Comparison of ENCODE assay signal across 20 cellular contexts in the genomic region with DNA sequence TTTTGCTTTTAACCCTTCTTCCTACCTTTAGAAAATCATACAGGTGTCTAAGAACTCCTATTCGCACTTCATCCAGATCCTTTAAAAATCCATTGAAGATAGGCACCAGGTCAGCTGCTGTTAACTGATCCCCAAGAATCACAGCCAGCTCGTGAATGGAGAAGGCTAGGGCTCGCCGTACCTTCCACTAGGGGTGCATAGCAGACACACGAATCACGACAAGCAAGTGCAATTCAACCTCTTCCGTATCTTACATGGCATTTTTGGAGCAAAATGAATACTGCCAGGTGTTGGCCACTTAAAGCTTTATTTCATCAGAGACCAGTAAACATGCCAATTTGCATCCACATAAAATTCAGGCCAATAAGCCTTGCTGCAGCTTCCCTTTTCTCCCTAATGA. TPM values are rescaled to one million over a fixed set of nuclear protein-coding genes. Genes with fewer than 3 reads are reported as not detected.
DNase-seq lines count a peak whose midpoint lies in the region; ATAC-seq, FAIRE-seq and TF ChIP-seq lines count a peak whose summit lies in the region.
"Had no signal": no experiment of that assay in that cellular context is flagged by ENCODE, and none has a peak within 500 bp of the region (broad histone marks: within the 10 kb centered on the region; RNA-seq: fewer than 3 reads in every experiment).

No MANE protein-coding gene starts in this region.

- ATAC-seq in upper lobe of right lung: no peak
- ATAC-seq in HG02870 (IDR thresholded peaks at IDR 0.05; ENCODE audit: unreplicated experiment): no peak
- ATAC-seq: CD8-positive, alpha-beta T cell; HCT116 had no signal

- FAIRE-seq in astrocyte (lab: Jason Lieb, UNC): no peak
- FAIRE-seq: G401.6, RCC 7860 had no signal

- H3K36me3 ChIP-seq in astrocyte (ENCODE audit: insufficient read depth, low read length): peaks cover 15% of the 10 kb centered on the region
- H3K36me3 ChIP-seq in upper lobe of right lung: peaks cover 43% of the 10 kb centered on the region
- H3K36me3 ChIP-seq: BE2C had no signal

- H3K9me3 ChIP-seq in astrocyte (ENCODE audit: insufficient read depth, low read depth, low read length) (no peaks in the 10 kb centered on the region), upper lobe of right lung (no peaks in the 10 kb centered on the region)
- H3K9me3 ChIP-seq: BE2C had no signal

- H3K27me3 Mint-ChIP-seq in astrocyte (ENCODE audit: low read depth, unreplicated experiment): no peaks in the 10 kb centered on the region

- peaks cover 11% of the 10 kb centered on the region for H3K4me1 Mint-ChIP-seq in astrocyte (ENCODE audit: low read depth, unreplicated experiment)

- H3K9ac ChIP-seq in astrocyte (ENCODE audit: low read length): no peak overlapping the region
- H3K9ac ChIP-seq: GM23248 had no signal

- H2AFZ ChIP-seq in astrocyte (ENCODE audit: low read depth, low read length): no peak overlapping the region
- H2AFZ ChIP-seq: GM23248 had no signal

- H4K20me1 ChIP-seq in astrocyte (ENCODE audit: insufficient read depth, low read length): peaks cover 4% of the 10 kb centered on the region

- H3K4me1 ChIP-seq in astrocyte (ENCODE audit: insufficient read depth, low read length) (peaks cover 13% of the 10 kb centered on the region), upper lobe of right lung (no peaks in the 10 kb centered on the region)

- peak overlapping the region; percentile 2 for H3K27ac Mint-ChIP-seq in astrocyte (ENCODE audit: unreplicated experiment)
- H3K27ac Mint-ChIP-seq: CD8-positive, alpha-beta T cell had no signal

- peaks cover 9% of the 10 kb centered on the region for H3K36me3 Mint-ChIP-seq in astrocyte (ENCODE audit: low read depth, unreplicated experiment)

- H3K4me3 Mint-ChIP-seq in astrocyte (ENCODE audit: unreplicated experiment): no peak overlapping the region
- H3K4me3 Mint-ChIP-seq: CD8-positive, alpha-beta T cell had no signal

- no peak overlapping the region for H3K4me3 ChIP-seq in astrocyte (ENCODE audit: insufficient read depth, low read depth, low read length)
- no peak overlapping the region for H3K4me3 ChIP-seq in upper lobe of right lung
- H3K4me3 ChIP-seq: GM23248 had no signal

- DNase-seq in ELR (ENCODE audit: low read depth): peak; percentile 29
- peak; percentile 17 for DNase-seq in HT-29 (ENCODE audit: low spot score)
- DNase-seq in astrocyte (ENCODE audit: low read depth): peak; percentile 35
- peak; percentile 22 for DNase-seq in islet precursor cell
- no peak for DNase-seq in upper lobe of right lung
- DNase-seq in foreskin melanocyte: no peak
- DNase-seq: BE2C; CD8-positive, alpha-beta T cell; GM23248; KG1; MM.1S; NCI-H1105; NCI-H1694 treated with DMSO at 0.1 percent for 48 hours; NCI-H2107; NCI-H226; NCI-H524 treated with DMSO at 0.1 percent for 48 hours had no signal

- intact Hi-C loops in upper lobe of right lung (cut with DNase I): no loop called here

- no peaks in the 10 kb centered on the region for H3K79me2 ChIP-seq in astrocyte (ENCODE audit: insufficient read depth, low read length)

- H3K9me3 Mint-ChIP-seq in astrocyte (ENCODE audit: unreplicated experiment): no peaks in the 10 kb centered on the region
- H3K9me3 Mint-ChIP-seq: CD8-positive, alpha-beta T cell had no signal

- H3K27me3 ChIP-seq in astrocyte (ENCODE audit: insufficient read depth, low read length): no peaks in the 10 kb centered on the region
- H3K27me3 ChIP-seq in upper lobe of right lung: no peaks in the 10 kb centered on the region
- H3K27me3 ChIP-seq: BE2C had no signal

- TF ChIP-seq CTCF in astrocyte (IDR thresholded peaks at IDR 0.05; ENCODE audit: insufficient read depth, low read depth, low read length) (no peak), upper lobe of right lung (IDR thresholded peaks at IDR 0.05) (no peak)

- H3K27ac ChIP-seq in astrocyte (ENCODE audit: low read depth, low read length): no peak overlapping the region
- H3K27ac ChIP-seq in upper lobe of right lung: no peak overlapping the region
- H3K27ac ChIP-seq: GM23248 had no signal

- H3K4me2 ChIP-seq in astrocyte (ENCODE audit: low read length): no peak overlapping the region

RNA-seq across cellular contexts. Expression of gene ANKRD60, which starts 10.8 kb away (rescaled TPM):
- total RNA-seq in HT-29 (2014; rRNA removed; shearing (Covaris generic)): not detected in 2 replicates
- not detected in 2 replicates for total RNA-seq in astrocyte
- total RNA-seq in upper lobe of right lung: not detected
- total RNA-seq: CD8-positive, alpha-beta T cell; GM23248 had no signal

Comparison
In these comparisons a context has a peak if more than half of its experiments do, and no peak if none do; other contexts are left out.
1. DNase-seq: peak in ELR (single experiment), HT-29 (single experiment), astrocyte (single experiment) and islet precursor cell (single experiment); none in upper lobe of right lung (single experiment) and foreskin melanocyte (single experiment).